ENCODE assay signal across 29 cellular contexts in genomic region chr4:64870558-64870957, GRCh38.
DNase-seq lines count a peak whose midpoint lies in the region; ATAC-seq and TF ChIP-seq lines count a peak whose summit lies in the region.
"Had no signal": no experiment of that assay in that cellular context is flagged by ENCODE, and none has a peak within 500 bp of the region (broad histone marks: within the 10 kb centered on the region; RNA-seq: fewer than 3 reads in every experiment).

No MANE protein-coding gene starts in this region.

- H3K4me2 ChIP-seq in neural cell (ENCODE audit: low read length), result no peak overlapping the region
- H3K4me2 ChIP-seq: A549; BLaER1; BLaER1 treated with 17β-estradiol and CSF1 and Interleukin-3, amounts not matched to agents 10 nM and 100 nM had no signal

- no peaks in the 10 kb centered on the region for H3K36me3 ChIP-seq in neural cell (ENCODE audit: insufficient read depth, low read length)
- H3K36me3 ChIP-seq: BE2C; BLaER1; BLaER1 treated with 17β-estradiol and CSF1 and Interleukin-3, amounts not matched to agents 10 nM and 100 nM had no signal

- TF ChIP-seq EP300 in neural cell (conservative IDR thresholded peaks at IDR 0.05; ENCODE audit: poor library complexity, severe bottlenecking), result peak; percentile 92

- H3K9me2 ChIP-seq in neural cell (ENCODE audit: insufficient read depth, low read length), result no peaks in the 10 kb centered on the region

- H3F3A ChIP-seq in neural cell (ENCODE audit: insufficient read depth, low read length, poor library complexity, severe bottlenecking), result no peaks in the 10 kb centered on the region

- H3K9me3 ChIP-seq in neural cell (ENCODE audit: low read length), result no peaks in the 10 kb centered on the region
- H3K9me3 ChIP-seq: A549; BE2C; BLaER1; BLaER1 treated with 17β-estradiol and CSF1 and Interleukin-3, amounts not matched to agents 10 nM and 100 nM had no signal

- no peak for TF ChIP-seq CTCF in neural cell (IDR thresholded peaks at IDR 0.05; ENCODE audit: poor library complexity, severe bottlenecking)

- no peaks in the 10 kb centered on the region for H3K79me2 ChIP-seq in neural cell (replicated peaks; ENCODE audit: insufficient read depth, low read length)

- H4K20me1 ChIP-seq in neural cell (ENCODE audit: insufficient read depth), result no peaks in the 10 kb centered on the region
- H4K20me1 ChIP-seq: BLaER1; BLaER1 treated with 17β-estradiol and CSF1 and Interleukin-3, amounts not matched to agents 10 nM and 100 nM had no signal

- ATAC-seq in GM18873 (IDR thresholded peaks at IDR 0.05; ENCODE audit: low FRiP score, unreplicated experiment), result no peak
- ATAC-seq: A549; CD8-positive, alpha-beta T cell had no signal

- no peak for TF ChIP-seq RAD21 in neural cell (conservative IDR thresholded peaks at IDR 0.05)

- peaks cover 5% of the 10 kb centered on the region for H3K27me3 ChIP-seq in neural cell (ENCODE audit: insufficient read depth, low read depth, low read length)
- H3K27me3 ChIP-seq: BE2C; BLaER1; BLaER1 treated with 17β-estradiol and CSF1 and Interleukin-3, amounts not matched to agents 10 nM and 100 nM had no signal

- no peak overlapping the region for H3K4me3 ChIP-seq in neural cell (ENCODE audit: low read length)
- H3K4me3 ChIP-seq: A549; BLaER1; BLaER1 treated with 17β-estradiol and CSF1 and Interleukin-3, amounts not matched to agents 10 nM and 100 nM had no signal

- no peak overlapping the region for H3K9ac ChIP-seq in neural cell (ENCODE audit: low read length)
- H3K9ac ChIP-seq: BLaER1; BLaER1 treated with 17β-estradiol and CSF1 and Interleukin-3, amounts not matched to agents 10 nM and 100 nM had no signal

- peak; percentile 1 for DNase-seq in NCI-H82 (lab: John Stamatoyannopoulos, UW)
- no peak for DNase-seq in NCI-H82 treated with DMSO at 0.1 percent for 48 hours (lab: John Stamatoyannopoulos, UW; ENCODE audit: unreplicated experiment)
- DNase-seq: 8988T; ACHN; AML-193; BE2C; C1 segment of cervical spinal cord; Caco-2; Calu3; CD4-positive, alpha-beta memory T cell; CD4-positive, alpha-beta T cell; CD4-positive, CD25-positive, alpha-beta regulatory T cell; CD8-positive, alpha-beta memory T cell; CD8-positive, alpha-beta T cell; COR-L47; DMS 273 treated with DMSO at 0.1 percent for 48 hours; DMS153; DMS53; DMS79; DMS79 treated with DMSO at 0.1 percent for 48 hours; DND-41; EL had no signal

- H2AFZ ChIP-seq in neural cell (ENCODE audit: low read depth, low read length), result no peak overlapping the region

- H3K27ac ChIP-seq in neural cell (ENCODE audit: low read length), result no peak overlapping the region
- H3K27ac ChIP-seq: 22Rv1; A549; BLaER1; BLaER1 treated with 17β-estradiol and CSF1 and Interleukin-3, amounts not matched to agents 10 nM and 100 nM; C4-2B had no signal

TF ChIP-seq in neural cell, 6 proteins besides CTCF, POLR2A, EP300 and RAD21:
- TF ChIP-seq POLR2AphosphoS5 (IDR thresholded peaks at IDR 0.05) (peak; percentile 85), EZH2 (IDR thresholded peaks at IDR 0.05; ENCODE audit: borderline replicate concordance, insufficient read depth, low read length, poor library complexity, severe bottlenecking) (no peak), REST (IDR thresholded peaks at IDR 0.05; ENCODE audit: borderline replicate concordance) (peak; percentile 32), SMC3 (conservative IDR thresholded peaks at IDR 0.05; ENCODE audit: poor library complexity) (no peak), MXI1 (conservative IDR thresholded peaks at IDR 0.05; ENCODE audit: poor library complexity, severe bottlenecking) (no peak)
